6 cellular contexts compared by ENCODE assay signal in the genomic region with DNA sequence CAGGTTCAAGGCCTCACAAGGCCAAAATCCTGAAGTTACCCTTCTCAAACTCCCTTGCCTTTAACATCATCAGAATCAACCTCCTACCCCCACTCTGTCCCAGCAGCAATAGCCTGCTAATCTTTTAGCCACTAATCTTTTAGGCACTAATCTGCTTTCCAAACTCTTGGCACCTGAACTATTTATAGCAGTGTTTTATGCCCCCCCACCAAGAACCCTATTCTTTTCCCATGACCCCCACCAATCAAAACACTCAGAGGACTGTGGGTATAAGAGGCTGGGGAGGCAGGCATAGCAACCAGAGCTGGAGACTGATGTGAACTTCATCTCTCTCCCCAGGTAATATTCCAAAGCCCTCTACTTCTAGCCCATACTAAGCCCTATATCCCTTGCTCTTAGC.
"Had no signal": no experiment of that assay in that cellular context is flagged by ENCODE, and none has a peak within 500 bp of the region (broad histone marks: within the 10 kb centered on the region; RNA-seq: fewer than 3 reads in every experiment).

Gene ARR3 (plus strand): TSS at position 301 of the 400 bp plus-strand sequence. CDS start 1,052 bp downstream, outside the sequence.

- ATAC-seq: GM23338, K562 had no signal

- H3K4me3 ChIP-seq: GM23338, K562 had no signal

- DNase-seq: H9, HCEC 1CT, IMR-90, KG1 had no signal
